In the genomic region with DNA sequence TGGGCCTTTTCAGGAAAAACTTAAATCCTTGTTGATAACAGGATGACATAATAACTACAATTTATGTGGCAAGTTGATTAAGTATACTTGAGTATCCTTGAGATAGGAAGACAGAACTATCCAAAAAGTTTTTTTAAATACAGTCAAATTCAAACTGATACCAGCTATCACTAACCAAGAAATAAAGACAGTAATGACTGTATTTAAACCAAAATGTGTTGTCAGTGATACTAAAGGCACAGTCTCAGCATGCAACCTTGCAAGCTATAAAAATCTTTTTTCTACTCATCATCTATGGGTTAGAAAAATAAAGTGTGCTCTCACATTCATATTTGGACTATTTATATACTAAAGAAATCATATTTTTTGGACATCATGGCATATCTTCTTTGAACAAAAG, we compare ENCODE assay signal across 28 cellular contexts.
"Had no signal": no experiment of that assay in that cellular context is flagged by ENCODE, and none has a peak within 500 bp of the region (broad histone marks: within the 10 kb centered on the region; RNA-seq: fewer than 3 reads in every experiment).

No MANE protein-coding gene starts in this region.

- DNase-seq: colonic mucosa; effector CD8-positive, alpha-beta T cell; foreskin keratinocyte; heart left ventricle; kidney; left lung; mesenchymal stem cell; midbrain; naive thymus-derived CD4-positive, alpha-beta T cell; stimulated activated CD4-positive, alpha-beta T cell treated with anti-CD3 and anti-CD28 coated beads, Interleukin-2, amount 100 ng/mL, for 24 hours; stimulated activated CD4-positive, alpha-beta T cell treated with anti-CD3 and anti-CD28 coated beads, Interleukin-4, amount 100 ng/mL, for 24 hours; stimulated activated naive CD8-positive, alpha-beta T cell treated with anti-CD3 and anti-CD28 coated beads, Interleukin-15, Interleukin-2, amounts not matched to agents 100 U/mL and 50 U/mL, for 24 hours; substantia nigra; testis; upper lobe of left lung had no signal

- H3K4me3 Mint-ChIP-seq: dendritic cell treated with granulocyte-macrophage colony-stimulating factor and Interleukin-4, amounts not matched to agents 40 ng/mL and 50 ng/mL, for 4 days; naive thymus-derived CD4-positive, alpha-beta T cell; nephron; stimulated activated memory B cell treated with anti-CD40 and anti-IgM and Interleukin-4, amounts not matched to agents 10 μg/mL and 1 μg/mL and 100 μg/mL, for 72 hours had no signal

- FAIRE-seq: endothelial cell of umbilical vein, kidney, urothelium cell line had no signal

- H3K27ac Mint-ChIP-seq: dendritic cell treated with granulocyte-macrophage colony-stimulating factor and Interleukin-4, amounts not matched to agents 40 ng/mL and 50 ng/mL, for 4 days; naive thymus-derived CD4-positive, alpha-beta T cell; nephron; stimulated activated memory B cell treated with anti-CD40 and anti-IgM and Interleukin-4, amounts not matched to agents 10 μg/mL and 1 μg/mL and 100 μg/mL, for 72 hours had no signal

- H3K4me1 Mint-ChIP-seq: nephron; stimulated activated memory B cell treated with anti-CD40 and anti-IgM and Interleukin-4, amounts not matched to agents 10 μg/mL and 1 μg/mL and 100 μg/mL, for 72 hours had no signal

- H3K36me3 ChIP-seq: colonic mucosa had no signal

- H3K9me3 ChIP-seq: colonic mucosa, esophagus muscularis mucosa, gastroesophageal sphincter, prostate gland, right atrium auricular region, testis, tibial nerve, upper lobe of left lung had no signal

- H3K27me3 ChIP-seq: colonic mucosa, esophagus muscularis mucosa, foreskin keratinocyte, gastroesophageal sphincter, heart left ventricle, hepatocyte, left lung, right atrium auricular region, testis, tibial nerve, upper lobe of left lung had no signal

- H3K9me3 Mint-ChIP-seq: nephron had no signal

- H3K27me3 Mint-ChIP-seq: dendritic cell treated with granulocyte-macrophage colony-stimulating factor and Interleukin-4, amounts not matched to agents 40 ng/mL and 50 ng/mL, for 4 days; naive thymus-derived CD4-positive, alpha-beta T cell; stimulated activated memory B cell treated with anti-CD40 and anti-IgM and Interleukin-4, amounts not matched to agents 10 μg/mL and 1 μg/mL and 100 μg/mL, for 72 hours had no signal

- H3K4me1 ChIP-seq: colonic mucosa, esophagus muscularis mucosa, foreskin keratinocyte, gastroesophageal sphincter, prostate gland, right atrium auricular region, testis, upper lobe of left lung had no signal

- H3K4me3 ChIP-seq: colonic mucosa, esophagus muscularis mucosa, gastroesophageal sphincter, heart left ventricle, hepatocyte, left lung, prostate gland, right atrium auricular region, smooth muscle cell, testis, tibial nerve, upper lobe of left lung had no signal

- ATAC-seq: foreskin keratinocyte; gastroesophageal sphincter; left lung; naive thymus-derived CD4-positive, alpha-beta T cell; sciatic nerve; stimulated activated memory B cell treated with anti-CD40 and anti-IgM and Interleukin-4, amounts not matched to agents 10 μg/mL and 1 μg/mL and 100 μg/mL, for 72 hours; stimulated activated naive CD8-positive, alpha-beta T cell treated with anti-CD3 and anti-CD28 coated beads, Interleukin-15, Interleukin-2, amounts not matched to agents 100 U/mL and 50 U/mL, for 24 hours had no signal
